7 cellular contexts compared by ENCODE assay signal in the genomic region with DNA sequence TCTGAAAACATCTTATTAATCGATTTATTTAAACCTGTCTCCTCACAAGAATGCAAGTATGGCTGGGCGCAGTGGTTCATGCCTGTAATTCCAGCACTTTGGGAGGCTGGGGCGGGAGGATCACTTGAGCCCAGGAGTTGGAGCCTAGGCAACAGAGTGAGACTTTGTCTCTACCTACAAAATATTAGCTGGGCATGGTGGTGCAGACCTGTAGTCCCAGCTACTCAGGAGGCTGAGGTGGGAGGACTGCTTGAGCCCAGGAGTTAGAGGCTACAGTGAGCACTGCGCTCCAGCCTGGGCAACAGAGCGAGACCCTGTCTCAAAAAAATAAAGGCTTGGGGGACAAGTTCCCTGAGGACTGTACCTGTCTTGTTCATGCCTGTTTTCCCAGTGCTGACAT.
DNase-seq lines count a peak whose midpoint lies in the region; ATAC-seq and TF ChIP-seq lines count a peak whose summit lies in the region.
"Not testable (repeated sequence)": the region's sequence is repeated elsewhere in the genome, so short reads cannot be mapped to it uniquely, and the experiment has no call there.

No MANE protein-coding gene starts in this region.

- H3K27ac Mint-ChIP-seq in CD8-positive, alpha-beta memory T cell = peak overlapping the region; percentile 48 to 99 (median 82)
- H3K27ac Mint-ChIP-seq in activated T-cell treated with anti-CD3 and anti-CD28 coated beads, Interleukin-2, amount 50 U/mL, for 72 hours = peak overlapping the region; percentile 78
- H3K27ac Mint-ChIP-seq in natural killer cell = peak overlapping the region; percentile 45 to 92
- peak overlapping the region; percentile 31 for H3K27ac Mint-ChIP-seq in stimulated activated naive CD8-positive, alpha-beta T cell treated with anti-CD3 and anti-CD28 coated beads, Interleukin-15, Interleukin-2, amounts not matched to agents 100 ng/mL and 50 ng/mL, for 24 hours

- H3K27me3 Mint-ChIP-seq in CD8-positive, alpha-beta memory T cell; activated T-cell treated with anti-CD3 and anti-CD28 coated beads, Interleukin-2, amount 50 U/mL, for 72 hours (ENCODE audit: low read depth); natural killer cell (ENCODE audit: low read depth in 2 of 2); stimulated activated naive CD8-positive, alpha-beta T cell treated with anti-CD3 and anti-CD28 coated beads, Interleukin-15, Interleukin-2, amounts not matched to agents 100 ng/mL and 50 ng/mL, for 24 hours: not testable (repeated sequence)

- CTCF ChIA-PET in CD8-positive, alpha-beta memory T cell (lab: Charles Lee) = interaction anchor here (0.9 kb wide), 1 partner anchor 10 kb away, joined by 3 read pairs; no protein-coding TSS in a partner anchor

- ATAC-seq in activated T-cell treated with anti-CD3 and anti-CD28 coated beads, Interleukin-2, amount 50 U/mL, for 72 hours (replicated peaks in 1 of 2); left lung; natural killer cell: not testable (repeated sequence)

- peaks cover 36% of the 10 kb centered on the region for H3K4me1 ChIP-seq in CD8-positive, alpha-beta memory T cell (ENCODE audit: insufficient read depth, low read length)
- H3K4me1 ChIP-seq in Peyer's patch = peaks cover 13 to 54% (median 34%) of the 10 kb centered on the region in 4 donors
- peaks cover 27 to 92% of the 10 kb centered on the region in 2 donors for H3K4me1 ChIP-seq in left lung

- POLR2A ChIA-PET in CD8-positive, alpha-beta memory T cell (lab: Charles Lee) = not testable (repeated sequence)

- not testable (repeated sequence) for H3K27me3 ChIP-seq in CD8-positive, alpha-beta memory T cell (ENCODE audit: insufficient read depth, low read length, poor library complexity, severe bottlenecking); Peyer's patch; left lung

- not testable (repeated sequence) for DNase-seq in CD8-positive, alpha-beta memory T cell; Peyer's patch; activated T-cell treated with anti-CD3 and anti-CD28 coated beads, Interleukin-2, amount 50 U/mL, for 72 hours; left lung; natural killer cell

- not testable (repeated sequence) for TF ChIP-seq CTCF in Peyer's patch (IDR thresholded peaks at IDR 0.05); left lung (IDR thresholded peaks at IDR 0.05); natural killer cell (IDR thresholded peaks at IDR 0.05)

- not testable (repeated sequence) for H3K36me3 ChIP-seq in CD8-positive, alpha-beta memory T cell (ENCODE audit: insufficient read depth, low read length); left lung
- H3K36me3 ChIP-seq in Peyer's patch = peaks cover 0 to 13% (median 0%) of the 10 kb centered on the region in 3 donors

- H3K4me1 Mint-ChIP-seq in CD8-positive, alpha-beta memory T cell = peaks cover 66 to 100% (median 89%) of the 10 kb centered on the region in 3 donors
- peaks cover 90% of the 10 kb centered on the region for H3K4me1 Mint-ChIP-seq in activated T-cell treated with anti-CD3 and anti-CD28 coated beads, Interleukin-2, amount 50 U/mL, for 72 hours (ENCODE audit: low read depth)
- peaks cover 64 to 73% of the 10 kb centered on the region in 2 donors for H3K4me1 Mint-ChIP-seq in natural killer cell
- H3K4me1 Mint-ChIP-seq in stimulated activated naive CD8-positive, alpha-beta T cell treated with anti-CD3 and anti-CD28 coated beads, Interleukin-15, Interleukin-2, amounts not matched to agents 100 ng/mL and 50 ng/mL, for 24 hours (ENCODE audit: low read depth) = peaks cover 89% of the 10 kb centered on the region

- H3K27ac ChIP-seq in CD8-positive, alpha-beta memory T cell (ENCODE audit: low read depth, low read length) = not testable (repeated sequence)
- peak overlapping the region; percentile 63 to 86 (median 77) for H3K27ac ChIP-seq in Peyer's patch
- peak overlapping the region; percentile 43 for H3K27ac ChIP-seq in cingulate gyrus (ENCODE audit: low read depth, low read length)
- H3K27ac ChIP-seq in left lung = peak overlapping the region; percentile 73 to 91

- H3K9me3 ChIP-seq in CD8-positive, alpha-beta memory T cell (ENCODE audit: low read length); Peyer's patch; left lung: not testable (repeated sequence)

- not testable (repeated sequence) for H3K9me3 Mint-ChIP-seq in CD8-positive, alpha-beta memory T cell; activated T-cell treated with anti-CD3 and anti-CD28 coated beads, Interleukin-2, amount 50 U/mL, for 72 hours; natural killer cell; stimulated activated naive CD8-positive, alpha-beta T cell treated with anti-CD3 and anti-CD28 coated beads, Interleukin-15, Interleukin-2, amounts not matched to agents 100 ng/mL and 50 ng/mL, for 24 hours

- not testable (repeated sequence) for H3K4me3 Mint-ChIP-seq in CD8-positive, alpha-beta memory T cell; activated T-cell treated with anti-CD3 and anti-CD28 coated beads, Interleukin-2, amount 50 U/mL, for 72 hours; natural killer cell; stimulated activated naive CD8-positive, alpha-beta T cell treated with anti-CD3 and anti-CD28 coated beads, Interleukin-15, Interleukin-2, amounts not matched to agents 100 ng/mL and 50 ng/mL, for 24 hours

- H3K4me3 ChIP-seq in CD8-positive, alpha-beta memory T cell (ENCODE audit: low read length); Peyer's patch; left lung: not testable (repeated sequence)

- TF ChIP-seq POLR2A in Peyer's patch (IDR thresholded peaks at IDR 0.05) = not testable (repeated sequence)

- peaks cover 0 to 28% (median 8%) of the 10 kb centered on the region in 3 donors for H3K36me3 Mint-ChIP-seq in CD8-positive, alpha-beta memory T cell
- peaks cover 12 to 17% of the 10 kb centered on the region in 2 donors for H3K36me3 Mint-ChIP-seq in activated T-cell treated with anti-CD3 and anti-CD28 coated beads, Interleukin-2, amount 50 U/mL, for 72 hours (ENCODE audit: insufficient read depth in 2 of 2)
- H3K36me3 Mint-ChIP-seq in natural killer cell = not testable (repeated sequence)
- peaks cover 17% of the 10 kb centered on the region for H3K36me3 Mint-ChIP-seq in stimulated activated naive CD8-positive, alpha-beta T cell treated with anti-CD3 and anti-CD28 coated beads, Interleukin-15, Interleukin-2, amounts not matched to agents 100 ng/mL and 50 ng/mL, for 24 hours (ENCODE audit: low read depth)

- intact Hi-C loops in left lung (cut with DNase I); natural killer cell (cut with micrococcal nuclease): not testable (repeated sequence)

Comparison
In these comparisons a context has a peak if more than half of its experiments do, and no peak if none do; other contexts are left out.
1. H3K27ac Mint-ChIP-seq: peak in every context shown above with its lines; median percentile 82 in CD8-positive, alpha-beta memory T cell; 78 in activated T-cell treated with anti-CD3 and anti-CD28 coated beads, Interleukin-2, amount 50 U/mL, for 72 hours; 68 in natural killer cell; 31 in stimulated activated naive CD8-positive, alpha-beta T cell treated with anti-CD3 and anti-CD28 coated beads, Interleukin-15, Interleukin-2, amounts not matched to agents 100 ng/mL and 50 ng/mL, for 24 hours.